In genomic region chr20:60074276-60074675, GRCh38 we compare ENCODE assay signal across 26 cellular contexts.
"Had no signal": no experiment of that assay in that cellular context is flagged by ENCODE, and none has a peak within 500 bp of the region (broad histone marks: within the 10 kb centered on the region; RNA-seq: fewer than 3 reads in every experiment).

No MANE protein-coding gene starts in this region.

- H3K9me3 ChIP-seq: left lung, lower lobe of right lung, ovary, right lobe of liver, suprapubic skin, thoracic aorta, tibial artery, upper lobe of right lung had no signal

- H3K36me3 ChIP-seq: left lung, lower lobe of right lung, ovary, right atrium auricular region, right lobe of liver, suprapubic skin, thoracic aorta, tibial artery, upper lobe of right lung had no signal

- ATAC-seq: left cardiac atrium; left lung; lower lobe of right lung; naive thymus-derived CD8-positive, alpha-beta T cell; right lobe of liver; upper lobe of right lung had no signal

- H3K27me3 ChIP-seq: left lung, ovary, right atrium auricular region, right lobe of liver, suprapubic skin, upper lobe of right lung had no signal

- H3K27ac ChIP-seq: left lung, lower lobe of right lung, ovary, right atrium auricular region, right lobe of liver, skin epidermis, suprapubic skin, thoracic aorta, tibial artery, upper lobe of right lung had no signal

- H3K4me3 ChIP-seq: left lung, lower lobe of right lung, ovary, right atrium auricular region, right lobe of liver, skin epidermis, suprapubic skin, thoracic aorta, tibial artery, upper lobe of right lung had no signal

- FAIRE-seq: keratinocyte, urothelium cell line had no signal

- H3K9me3 Mint-ChIP-seq: stimulated activated naive CD8-positive, alpha-beta T cell treated with anti-CD3 and anti-CD28 coated beads, Interleukin-15, Interleukin-2, amounts not matched to agents 100 ng/mL and 50 ng/mL, for 24 hours had no signal

- H3K27ac Mint-ChIP-seq: naive thymus-derived CD8-positive, alpha-beta T cell; progenitor cell of endocrine pancreas; stimulated activated naive CD8-positive, alpha-beta T cell treated with anti-CD3 and anti-CD28 coated beads, Interleukin-15, Interleukin-2, amounts not matched to agents 100 ng/mL and 50 ng/mL, for 24 hours had no signal

- H3K36me3 Mint-ChIP-seq: naive thymus-derived CD8-positive, alpha-beta T cell had no signal

- DNase-seq: hypothalamus; kidney glomerular epithelial cell; left cardiac atrium; left lung; lower lobe of right lung; mammary epithelial cell; mesenchymal stem cell; naive thymus-derived CD8-positive, alpha-beta T cell; ovary; right lobe of liver; stimulated activated CD4-positive, alpha-beta T cell treated with anti-CD3 and anti-CD28 coated beads, Interleukin-12 subunit alpha, Interleukin-12 subunit beta, amount 100 ng/mL, for 4 hours; stimulated activated CD4-positive, alpha-beta T cell treated with anti-CD3 and anti-CD28 coated beads, Interleukin-15, amount 100 ng/mL, for 24 hours; stimulated activated CD4-positive, alpha-beta T cell treated with anti-CD3 and anti-CD28 coated beads, Interleukin-2, amount 100 ng/mL, for 24 hours; stimulated activated CD4-positive, alpha-beta T cell treated with anti-CD3 and anti-CD28 coated beads, Interleukin-4, amount 100 ng/mL, for 1 hour; stimulated activated naive CD4-positive, alpha-beta T cell; tibial artery; trophoblast cell; upper lobe of right lung had no signal

- H3K4me3 Mint-ChIP-seq: naive thymus-derived CD8-positive, alpha-beta T cell; stimulated activated naive CD8-positive, alpha-beta T cell treated with anti-CD3 and anti-CD28 coated beads, Interleukin-15, Interleukin-2, amounts not matched to agents 100 ng/mL and 50 ng/mL, for 24 hours had no signal

- H3K4me1 ChIP-seq: lower lobe of right lung, right lobe of liver, suprapubic skin, tibial artery, upper lobe of right lung had no signal
